24 cellular contexts compared by ENCODE assay signal in the genomic region with DNA sequence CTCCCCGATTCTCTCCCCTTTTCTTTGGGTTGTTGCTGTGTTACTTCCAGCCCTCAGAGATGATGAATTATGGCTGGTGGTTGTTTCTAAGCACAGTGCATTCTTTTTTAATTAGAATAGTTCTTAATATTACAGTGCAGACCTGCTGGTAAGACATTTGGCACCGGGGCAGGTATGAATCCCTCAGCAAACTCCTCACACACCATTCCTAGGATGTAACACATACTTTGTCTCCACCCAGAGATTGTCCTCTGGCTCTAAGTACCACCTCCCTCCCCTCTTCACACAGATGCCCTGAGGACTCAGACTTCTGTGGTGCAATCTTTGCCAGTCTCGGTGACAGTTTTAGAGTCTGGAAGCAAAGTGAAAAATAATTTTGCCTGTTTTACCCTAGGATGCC.
"Had no signal": no experiment of that assay in that cellular context is flagged by ENCODE, and none has a peak within 500 bp of the region (broad histone marks: within the 10 kb centered on the region; RNA-seq: fewer than 3 reads in every experiment).

No MANE protein-coding gene starts in this region.

- H3K27me3 ChIP-seq: sigmoid colon, upper lobe of left lung had no signal

- H3K4me3 ChIP-seq: hepatocyte, left ventricle myocardium inferior, sigmoid colon, thoracic aorta, upper lobe of left lung had no signal

- H3K4me2 ChIP-seq: hepatocyte had no signal

- H3K4me1 ChIP-seq: upper lobe of left lung had no signal

- ATAC-seq: activated CD4-positive, alpha-beta T cell treated with anti-CD3 and anti-CD28 coated beads for 36 hours; esophagus mucosa; natural killer cell had no signal

- H3K9me3 ChIP-seq: left ventricle myocardium inferior, sigmoid colon, thoracic aorta, upper lobe of left lung had no signal

- H3K4me1 Mint-ChIP-seq: activated CD4-positive, alpha-beta T cell treated with anti-CD3 and anti-CD28 coated beads for 36 hours; natural killer cell had no signal

- H3K36me3 Mint-ChIP-seq: activated CD4-positive, alpha-beta memory T cell treated with anti-CD3 and anti-CD28 coated beads for 36 hours; natural killer cell had no signal

- DNase-seq: activated B cell treated with CpG ODN at 0.5 μM for 24 hours; activated CD4-positive, alpha-beta memory T cell treated with anti-CD3 and anti-CD28 coated beads for 36 hours; activated CD4-positive, alpha-beta T cell treated with anti-CD3 and anti-CD28 coated beads for 36 hours; activated gamma-delta T cell; activated naive CD4-positive, alpha-beta T cell treated with anti-CD3 and anti-CD28 coated beads, Interleukin-2, amount 50 U/mL, for 16 hours; activated T-cell treated with anti-CD3 and anti-CD28 coated beads for 4 hours; aorta; central memory CD4-positive, alpha-beta T cell; effector memory CD4-positive, alpha-beta T cell; glutamatergic neuron; kidney glomerular epithelial cell; left ventricle myocardium inferior; midbrain; natural killer cell; retina; sigmoid colon; stimulated activated CD4-positive, alpha-beta T cell treated with anti-CD3 and anti-CD28 coated beads, Interleukin-4, amount 100 ng/mL, for 1 hour; stimulated activated naive CD4-positive, alpha-beta T cell treated with Interleukin-2 at 50 U/mL for 16 hours; T1000; upper lobe of left lung had no signal

- H3K4me3 Mint-ChIP-seq: activated B cell treated with CpG ODN at 0.5 μM for 24 hours; activated CD4-positive, alpha-beta memory T cell treated with anti-CD3 and anti-CD28 coated beads for 36 hours; activated CD4-positive, alpha-beta T cell treated with anti-CD3 and anti-CD28 coated beads for 36 hours; activated T-helper 1 cell treated with anti-CD3 and anti-CD28 coated beads, Interleukin-12 subunit alpha, Interleukin-12 subunit beta, Interleukin-2, Interleukin-4 antibody, amounts not matched to agents 30 ng/mL and 10 ng/mL and 1 ng/mL, durations not matched to agents 14 hours and 24 hours and 36 hours; natural killer cell had no signal

- H3K79me2 ChIP-seq: hepatocyte had no signal

- H3K27ac ChIP-seq: hepatocyte, left ventricle myocardium inferior, thoracic aorta, upper lobe of left lung had no signal

- H3K27me3 Mint-ChIP-seq: activated B cell treated with CpG ODN at 0.5 μM for 24 hours; activated CD4-positive, alpha-beta T cell treated with anti-CD3 and anti-CD28 coated beads for 36 hours had no signal

- H3K36me3 ChIP-seq: left ventricle myocardium inferior, sigmoid colon, thoracic aorta, upper lobe of left lung had no signal

- H2AFZ ChIP-seq: hepatocyte had no signal

- H3K9me3 Mint-ChIP-seq: activated B cell treated with CpG ODN at 0.5 μM for 24 hours; activated CD4-positive, alpha-beta memory T cell treated with anti-CD3 and anti-CD28 coated beads for 36 hours; activated T-helper 1 cell treated with anti-CD3 and anti-CD28 coated beads, Interleukin-12 subunit alpha, Interleukin-12 subunit beta, Interleukin-2, Interleukin-4 antibody, amounts not matched to agents 30 ng/mL and 10 ng/mL and 1 ng/mL, durations not matched to agents 14 hours and 24 hours and 36 hours had no signal
